In genomic region chr10:71077143-71077581, GRCh38 we compare ENCODE assay signal across 15 cellular contexts.
DNase-seq lines count a peak whose midpoint lies in the region; ATAC-seq, FAIRE-seq and TF ChIP-seq lines count a peak whose summit lies in the region.
"Had no signal": no experiment of that assay in that cellular context is flagged by ENCODE, and none has a peak within 500 bp of the region (broad histone marks: within the 10 kb centered on the region; RNA-seq: fewer than 3 reads in every experiment).

No MANE protein-coding gene starts in this region.

- no peak for TF ChIP-seq CTCF in left ventricle myocardium inferior (IDR thresholded peaks at IDR 0.05; ENCODE audit: borderline replicate concordance)
- no peak for TF ChIP-seq CTCF in neural progenitor cell (IDR thresholded peaks at IDR 0.05)
- TF ChIP-seq CTCF in smooth muscle cell (IDR thresholded peaks at IDR 0.05; ENCODE audit: borderline replicate concordance, insufficient read depth, poor library complexity, severe bottlenecking), result no peak
- TF ChIP-seq CTCF in gastrocnemius medialis (IDR thresholded peaks at IDR 0.05 in 4 of 5, conservative IDR thresholded peaks at IDR 0.05 in 1 of 5), result no peak

- H3K9ac ChIP-seq in neural progenitor cell, result no peak overlapping the region
- H3K9ac ChIP-seq in smooth muscle cell (ENCODE audit: low read depth), result no peak overlapping the region

- no peak overlapping the region for H2AFZ ChIP-seq in neural progenitor cell (replicated peaks)
- H2AFZ ChIP-seq in smooth muscle cell (ENCODE audit: low read depth), result no peak overlapping the region

- H3K27me3 ChIP-seq in left ventricle myocardium inferior (ENCODE audit: low read depth) (peaks cover 12% of the 10 kb centered on the region), esophagus (ENCODE audit: control insufficient read depth in 1 of 2, insufficient read depth in 2 of 2, low read length in 2 of 2) (no peaks in the 10 kb centered on the region), neural progenitor cell (no peaks in the 10 kb centered on the region), smooth muscle cell (ENCODE audit: low read depth) (peaks cover 16% of the 10 kb centered on the region), gastrocnemius medialis (no peaks in the 10 kb centered on the region)

- intact Hi-C loops in Right ventricle myocardium inferior (cut with DNase I), result no loop called here
- intact Hi-C loops in left ventricle myocardium inferior (cut with micrococcal nuclease), result no loop called here
- intact Hi-C loops in gastrocnemius medialis (cut with DNase I; ENCODE audit: low total_unique reads), result no loop called here

- H3K9me3 ChIP-seq in left ventricle myocardium inferior (replicated peaks) (no peaks in the 10 kb centered on the region), esophagus (ENCODE audit: control insufficient read depth in 2 of 2, insufficient read depth in 1 of 2, low read depth in 1 of 2, low read length in 1 of 2) (no peaks in the 10 kb centered on the region), neural progenitor cell (ENCODE audit: low read depth) (no peaks in the 10 kb centered on the region), smooth muscle cell (replicated peaks; ENCODE audit: low read depth) (no peaks in the 10 kb centered on the region), gastrocnemius medialis (no peaks in the 10 kb centered on the region)

- no peak for DNase-seq in Right ventricle myocardium inferior (ENCODE audit: missing footprints)
- no peak for DNase-seq in left ventricle myocardium inferior
- no peak for DNase-seq in neural progenitor cell (ENCODE audit: low spot score)
- DNase-seq in urothelium cell line (ENCODE audit: low spot score), result no peak
- DNase-seq in smooth muscle cell (lab: John Stamatoyannopoulos, UW; ENCODE audit: unreplicated experiment), result no peak
- DNase-seq in gastrocnemius medialis, result no peak
- DNase-seq: activated T-cell treated with anti-CD3 and anti-CD28 coated beads, Interleukin-2, amount 50 U/mL, for 72 hours; DMS79 treated with DMSO at 0.1 percent for 48 hours; NCI-H2107; stimulated activated CD4-positive, alpha-beta T cell treated with anti-CD3 and anti-CD28 coated beads, Interleukin-12 subunit alpha, Interleukin-12 subunit beta, amount 100 ng/mL, for 4 hours had no signal

- H3F3A ChIP-seq in neural progenitor cell (ENCODE audit: low read depth) (peaks cover 8% of the 10 kb centered on the region), smooth muscle cell (ENCODE audit: low read depth) (no peaks in the 10 kb centered on the region)

- H3K4me3 Mint-ChIP-seq in neural progenitor cell, result no peak overlapping the region
- H3K4me3 Mint-ChIP-seq: activated T-cell treated with anti-CD3 and anti-CD28 coated beads, Interleukin-2, amount 50 U/mL, for 72 hours; nephron had no signal

- H3K4me2 ChIP-seq in neural progenitor cell, result peak overlapping the region; percentile 23
- H3K4me2 ChIP-seq in smooth muscle cell, result no peak overlapping the region

- H3K9me3 Mint-ChIP-seq in neural progenitor cell, result no peaks in the 10 kb centered on the region
- H3K9me3 Mint-ChIP-seq: activated T-cell treated with anti-CD3 and anti-CD28 coated beads, Interleukin-2, amount 50 U/mL, for 72 hours; nephron had no signal

- H3K4me3 ChIP-seq in left ventricle myocardium inferior (no peak overlapping the region), esophagus (ENCODE audit: low read depth in 1 of 2, low read length in 2 of 2) (no peak overlapping the region), neural progenitor cell (no peak overlapping the region), smooth muscle cell (no peak overlapping the region), gastrocnemius medialis (no peak overlapping the region)
- H3K4me3 ChIP-seq: SK-N-MC had no signal

- in situ Hi-C loops in gastrocnemius medialis (cut with MboI; ENCODE audit: low sequenced_read_pairs in 4 of 4), result no loop called here

- H4K20me1 ChIP-seq in neural progenitor cell (ENCODE audit: low read depth), result no peaks in the 10 kb centered on the region
- H4K20me1 ChIP-seq in smooth muscle cell (ENCODE audit: low read depth), result no peaks in the 10 kb centered on the region

- no peak overlapping the region for H3K27ac Mint-ChIP-seq in neural progenitor cell
- H3K27ac Mint-ChIP-seq: activated T-cell treated with anti-CD3 and anti-CD28 coated beads, Interleukin-2, amount 50 U/mL, for 72 hours; nephron had no signal

- ATAC-seq in Right ventricle myocardium inferior (peak; percentile 9), HG03354 (IDR thresholded peaks at IDR 0.05; ENCODE audit: poor library complexity, severe bottlenecking, unreplicated experiment) (no peak), gastrocnemius medialis (no peak)
- ATAC-seq: activated T-cell treated with anti-CD3 and anti-CD28 coated beads, Interleukin-2, amount 50 U/mL, for 72 hours had no signal

- no peak for FAIRE-seq in urothelium cell line (lab: Jason Lieb, UNC)
- FAIRE-seq: frontal cortex had no signal

- H3K27ac ChIP-seq in left ventricle myocardium inferior (replicated peaks), result no peak overlapping the region
- H3K27ac ChIP-seq in esophagus (ENCODE audit: low read depth in 2 of 2, low read length in 1 of 2), result peak overlapping the region; percentile 37 to 68
- no peak overlapping the region for H3K27ac ChIP-seq in neural progenitor cell
- H3K27ac ChIP-seq in smooth muscle cell (ENCODE audit: low read depth), result no peak overlapping the region
- H3K27ac ChIP-seq in gastrocnemius medialis, result no peak overlapping the region
- H3K27ac ChIP-seq: SK-N-MC had no signal

- H3K36me3 Mint-ChIP-seq in neural progenitor cell, result no peaks in the 10 kb centered on the region

- H3K4me1 ChIP-seq in left ventricle myocardium inferior, result peaks cover 23% of the 10 kb centered on the region
- H3K4me1 ChIP-seq in esophagus (ENCODE audit: control insufficient read depth in 2 of 2, insufficient read depth in 2 of 2, low read length in 1 of 2), result peaks cover 6 to 27% of the 10 kb centered on the region in 2 donors
- peaks cover 33% of the 10 kb centered on the region for H3K4me1 ChIP-seq in neural progenitor cell
- peaks cover 16% of the 10 kb centered on the region for H3K4me1 ChIP-seq in smooth muscle cell (ENCODE audit: low read depth)
- peaks cover 7 to 8% of the 10 kb centered on the region in 2 donors for H3K4me1 ChIP-seq in gastrocnemius medialis

- peaks cover 58% of the 10 kb centered on the region for H3K4me1 Mint-ChIP-seq in neural progenitor cell

- peaks cover 21% of the 10 kb centered on the region for H3K27me3 Mint-ChIP-seq in neural progenitor cell (ENCODE audit: insufficient read depth, low read depth)

- H3K79me2 ChIP-seq in neural progenitor cell (ENCODE audit: low read depth), result no peaks in the 10 kb centered on the region
- no peaks in the 10 kb centered on the region for H3K79me2 ChIP-seq in smooth muscle cell (ENCODE audit: low read depth)

- H3K36me3 ChIP-seq in left ventricle myocardium inferior, result no peaks in the 10 kb centered on the region
- H3K36me3 ChIP-seq in esophagus (ENCODE audit: control insufficient read depth in 2 of 2, insufficient read depth in 2 of 2, low read length in 1 of 2), result no peaks in the 10 kb centered on the region
- H3K36me3 ChIP-seq in neural progenitor cell, result no peaks in the 10 kb centered on the region
- H3K36me3 ChIP-seq in smooth muscle cell (ENCODE audit: low read depth), result no peaks in the 10 kb centered on the region
- H3K36me3 ChIP-seq in gastrocnemius medialis, result no peaks in the 10 kb centered on the region

- 57 to 65% methylated on average over 8 of the region's 8 CpGs for whole genome bisulfite sequencing in esophagus, 2 donors
- 40% methylated on average over 8 of the region's 8 CpGs for WGBS in smooth muscle cell (ENCODE audit: low lambda C conversion rate)

- TF ChIP-seq POLR2A in gastrocnemius medialis (IDR thresholded peaks at IDR 0.05), result no peak

Comparison
In these comparisons a context has a peak if more than half of its experiments do, and no peak if none do; other contexts are left out.
1. H3K27ac ChIP-seq: peak in esophagus (2 of 2); none in left ventricle myocardium inferior (single experiment), neural progenitor cell (single experiment), smooth muscle cell (single experiment) and gastrocnemius medialis (0 of 4).